Comparison of ENCODE assay signal across 1 cellular context in the genomic region with DNA sequence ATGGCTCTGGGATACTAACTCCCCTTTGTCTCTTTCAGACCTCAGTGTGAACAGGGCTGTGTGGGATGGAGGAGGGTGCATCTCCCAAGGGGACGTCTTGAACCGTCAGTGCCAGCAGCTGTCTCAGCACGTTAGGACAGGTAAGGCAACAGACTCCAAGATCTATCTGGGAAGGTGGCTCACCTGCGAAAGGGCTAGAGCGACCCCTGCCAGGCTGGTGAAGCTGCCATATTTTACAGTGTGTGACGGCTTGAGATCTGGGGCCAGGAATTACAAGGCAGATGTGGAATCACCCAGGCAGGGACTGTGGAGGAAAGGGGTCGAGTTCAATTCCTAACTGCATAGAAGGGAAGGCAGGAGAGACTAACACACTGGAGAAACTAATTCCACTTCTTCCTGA.
TF ChIP-seq lines count a peak whose summit lies in the region.

No MANE protein-coding gene starts in this region.

TF ChIP-seq in H1, 55 proteins besides CTCF, POLR2A, EP300 and RAD21:
- TF ChIP-seq YY1 (IDR thresholded peaks at IDR 0.05; ENCODE audit: low read depth, low read length): peak; percentile 47; the same call in 1 of the 2 replicates
- TF ChIP-seq SIN3A (conservative IDR thresholded peaks at IDR 0.05 in 1 of 2, IDR thresholded peaks at IDR 0.05 in 1 of 2; ENCODE audit: low read depth in 1 of 2, low read length in 2 of 2): 0 out of 4 replicates have a peak, but pooled peaks of 1 of the 2 experiments have one; percentile 21
- no peak for TF ChIP-seq BRCA1 (IDR thresholded peaks at IDR 0.05; ENCODE audit: low read depth, low read length)
